ENCODE assay signal across 11 cellular contexts in the genomic region with DNA sequence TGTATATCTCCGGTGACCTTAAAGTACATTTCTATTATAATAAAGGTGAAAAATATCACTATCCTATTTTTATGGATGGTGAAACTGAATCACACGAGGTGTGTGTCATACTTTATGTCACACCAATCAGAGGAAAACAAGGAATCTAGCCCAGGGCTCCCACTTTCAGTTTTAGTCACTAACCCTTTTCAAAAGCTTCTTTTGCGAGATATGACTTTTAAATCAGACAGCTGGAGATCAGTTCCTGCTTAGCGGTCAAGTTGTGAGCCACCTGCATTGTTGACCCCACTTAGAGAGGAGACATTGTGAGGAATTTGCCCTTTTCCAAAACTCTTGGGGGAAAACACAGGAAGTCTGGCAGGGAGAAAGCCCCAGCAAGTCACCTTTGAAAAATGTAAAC.
DNase-seq lines count a peak whose midpoint lies in the region; ATAC-seq and TF ChIP-seq lines count a peak whose summit lies in the region.
"Had no signal": no experiment of that assay in that cellular context is flagged by ENCODE, and none has a peak within 500 bp of the region (broad histone marks: within the 10 kb centered on the region; RNA-seq: fewer than 3 reads in every experiment).

No MANE protein-coding gene starts in this region.

- TF ChIP-seq CTCF in smooth muscle cell (IDR thresholded peaks at IDR 0.05; ENCODE audit: borderline replicate concordance, insufficient read depth, poor library complexity, severe bottlenecking) (no peak), PC-9 (conservative IDR thresholded peaks at IDR 0.05) (no peak)

- H3K9me3 ChIP-seq in smooth muscle cell (replicated peaks; ENCODE audit: low read depth) (no peaks in the 10 kb centered on the region), PC-9 (ENCODE audit: insufficient read depth, low read depth) (no peaks in the 10 kb centered on the region), aorta (ENCODE audit: control insufficient read depth, low read length) (no peaks in the 10 kb centered on the region)

- no peaks in the 10 kb centered on the region for H3K36me3 ChIP-seq in smooth muscle cell (ENCODE audit: low read depth)
- no peaks in the 10 kb centered on the region for H3K36me3 ChIP-seq in PC-9 (ENCODE audit: low read depth)
- no peaks in the 10 kb centered on the region for H3K36me3 ChIP-seq in aorta (ENCODE audit: control insufficient read depth in 1 of 2, insufficient read depth in 2 of 2, low read length in 1 of 2)

- no peaks in the 10 kb centered on the region for H3K4me1 ChIP-seq in smooth muscle cell (ENCODE audit: low read depth)
- H3K4me1 ChIP-seq in PC-9 (replicated peaks; ENCODE audit: insufficient read depth): no peaks in the 10 kb centered on the region
- no peaks in the 10 kb centered on the region for H3K4me1 ChIP-seq in aorta (ENCODE audit: control insufficient read depth in 1 of 2, insufficient read depth in 2 of 2, low read length in 2 of 2)

- peak; percentile 46 for ATAC-seq in GM21723 (IDR thresholded peaks at IDR 0.05; ENCODE audit: unreplicated experiment)
- ATAC-seq in aorta (ENCODE audit: low FRiP score): no peak

- H3K4me3 ChIP-seq in smooth muscle cell (no peak overlapping the region), PC-9 (no peak overlapping the region), aorta (ENCODE audit: low read length in 2 of 2) (no peak overlapping the region)

- POLR2A ChIA-PET in PC-9 (lab: Charles Lee; ENCODE audit: unreplicated experiment): no interaction called here

- H3K27me3 ChIP-seq in smooth muscle cell (ENCODE audit: low read depth): no peaks in the 10 kb centered on the region
- no peaks in the 10 kb centered on the region for H3K27me3 ChIP-seq in PC-9 (ENCODE audit: insufficient read depth, low read depth)
- H3K27me3 ChIP-seq in aorta (ENCODE audit: control insufficient read depth in 1 of 2, insufficient read depth in 2 of 2, low read length in 1 of 2): no peaks in the 10 kb centered on the region

- no TSS peak for BruUV-seq in PC-9 (replicated peaks; lab: Mats Ljungman, UMichigan)

- H2AFZ ChIP-seq in smooth muscle cell (ENCODE audit: low read depth) (peak overlapping the region; percentile 68), PC-9 (no peak overlapping the region)

- DNase-seq in LHCN-M2 (ENCODE audit: low read depth): peak; percentile 44
- peak; percentile 2 for DNase-seq in dermis blood vessel endothelial cell
- DNase-seq in smooth muscle cell (lab: John Stamatoyannopoulos, UW; ENCODE audit: unreplicated experiment): no peak
- no peak for DNase-seq in PC-9
- no peak for DNase-seq in aorta
- no peak for DNase-seq in NCI-H446 treated with DMSO at 0.1 percent for 48 hours (lab: John Stamatoyannopoulos, UW)
- DNase-seq: activated naive CD8-positive, alpha-beta T cell treated with anti-CD3 and anti-CD28 coated beads for 36 hours; NCI-H226; RPMI8226; stimulated activated CD4-positive, alpha-beta T cell treated with anti-CD3 and anti-CD28 coated beads, Interleukin-4, amount 100 ng/mL, for 24 hours had no signal

- H3K79me2 ChIP-seq in smooth muscle cell (ENCODE audit: low read depth) (no peaks in the 10 kb centered on the region), PC-9 (ENCODE audit: low read depth) (no peaks in the 10 kb centered on the region)

- CTCF ChIA-PET in PC-9 (lab: Charles Lee): no interaction called here

- no peak overlapping the region for H3K9ac ChIP-seq in smooth muscle cell (ENCODE audit: low read depth)

- H3F3A ChIP-seq in smooth muscle cell (ENCODE audit: low read depth) (no peaks in the 10 kb centered on the region), PC-9 (ENCODE audit: insufficient read depth, low read depth) (no peaks in the 10 kb centered on the region)

- WGBS in smooth muscle cell (ENCODE audit: low lambda C conversion rate): 70% methylated on average over 4 of the region's 4 CpGs
- 64 to 72% methylated on average over 4 of the region's 4 CpGs for WGBS in aorta, 2 donors

- H3K4me2 ChIP-seq in smooth muscle cell (peak overlapping the region; percentile 65), PC-9 (no peak overlapping the region)

- H3K9me2 ChIP-seq in PC-9 (ENCODE audit: insufficient read depth): no peaks in the 10 kb centered on the region

- H3K27ac ChIP-seq in smooth muscle cell (ENCODE audit: low read depth) (peak overlapping the region; percentile 55), PC-9 (no peak overlapping the region), aorta (ENCODE audit: low read depth in 1 of 2, low read length in 2 of 2) (no peak overlapping the region)

- H4K20me1 ChIP-seq in smooth muscle cell (ENCODE audit: low read depth): no peaks in the 10 kb centered on the region
- H4K20me1 ChIP-seq in PC-9 (ENCODE audit: insufficient read depth): no peaks in the 10 kb centered on the region

- intact Hi-C loops in PC-9 (cut with micrococcal nuclease; ENCODE audit: unreplicated experiment) (no loop called here), aorta (cut with DNase I) (no loop called here)

Comparison
In these comparisons a context has a peak if more than half of its experiments do, and no peak if none do; other contexts are left out.
1. DNase-seq: peak in LHCN-M2 (single experiment) and dermis blood vessel endothelial cell (single experiment); none in smooth muscle cell (single experiment), PC-9 (0 of 2), aorta (0 of 2) and NCI-H446 treated with DMSO at 0.1 percent for 48 hours (single experiment).